In the genomic region with DNA sequence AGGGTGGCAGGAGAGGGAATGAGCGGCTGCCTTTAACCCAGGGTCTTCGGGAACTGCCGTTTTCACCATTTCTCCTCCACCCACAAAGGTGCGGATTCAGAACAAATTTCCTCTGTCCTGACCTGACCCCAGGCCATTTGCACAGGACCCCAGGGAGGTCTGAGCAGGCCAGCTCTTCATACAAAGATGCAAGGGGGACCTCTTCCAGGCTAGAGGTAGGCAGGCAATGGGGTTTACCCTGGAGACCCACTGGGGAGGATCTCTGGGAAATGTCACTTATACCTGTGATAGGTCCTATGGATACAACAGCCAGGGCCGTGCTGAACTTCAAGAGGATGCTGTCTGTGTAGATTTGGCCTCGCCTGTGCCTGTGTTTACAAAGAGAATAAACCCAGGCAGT, we compare ENCODE assay signal across 11 cellular contexts.
DNase-seq lines count a peak whose midpoint lies in the region; ATAC-seq and TF ChIP-seq lines count a peak whose summit lies in the region.
"Had no signal": no experiment of that assay in that cellular context is flagged by ENCODE, and none has a peak within 500 bp of the region (broad histone marks: within the 10 kb centered on the region; RNA-seq: fewer than 3 reads in every experiment).

No MANE protein-coding gene starts in this region.

- peaks cover 8% of the 10 kb centered on the region for H3K27me3 Mint-ChIP-seq in CD8-positive, alpha-beta T cell (ENCODE audit: low read depth)
- H3K27me3 Mint-ChIP-seq in activated T-helper 17 cell treated with anti-CD3 and anti-CD28 coated beads, Interleukin-2, amount 50 U/mL, for 72 hours, result no peaks in the 10 kb centered on the region
- H3K27me3 Mint-ChIP-seq in nephron (ENCODE audit: low read depth), result peaks cover 8% of the 10 kb centered on the region
- peaks cover 15% of the 10 kb centered on the region for H3K27me3 Mint-ChIP-seq in activated CD4-positive, alpha-beta T cell treated with anti-CD3 and anti-CD28 coated beads, Interleukin-2, amount 10 ng/mL, durations not matched to agents 24 days and 14 days

- H3K4me1 Mint-ChIP-seq in CD8-positive, alpha-beta T cell (ENCODE audit: low read depth), result no peaks in the 10 kb centered on the region
- no peaks in the 10 kb centered on the region for H3K4me1 Mint-ChIP-seq in activated T-helper 17 cell treated with anti-CD3 and anti-CD28 coated beads, Interleukin-2, amount 50 U/mL, for 72 hours
- no peaks in the 10 kb centered on the region for H3K4me1 Mint-ChIP-seq in nephron
- H3K4me1 Mint-ChIP-seq in activated CD4-positive, alpha-beta T cell treated with anti-CD3 and anti-CD28 coated beads, Interleukin-2, amount 10 ng/mL, durations not matched to agents 24 days and 14 days, result no peaks in the 10 kb centered on the region

- no peak overlapping the region for H3K27ac ChIP-seq in CD8-positive, alpha-beta T cell (ENCODE audit: low read depth, low read length)
- H3K27ac ChIP-seq: epithelial cell of prostate, ovary had no signal

- intact Hi-C loops in CD8-positive, alpha-beta T cell (cut with DNase I, micrococcal nuclease), result no loop called here
- intact Hi-C loops in activated CD4-positive, alpha-beta T cell treated with anti-CD3 and anti-CD28 coated beads, Interleukin-2, amount 10 ng/mL, durations not matched to agents 24 days and 14 days (cut with micrococcal nuclease), result loop anchor here (5.0 kb wide), 1 partner anchor 71 kb away; no protein-coding TSS in a partner anchor

- no peaks in the 10 kb centered on the region for H3K4me1 ChIP-seq in BE2C
- H3K4me1 ChIP-seq in CD8-positive, alpha-beta T cell (ENCODE audit: insufficient read depth, low read length), result peaks cover 5% of the 10 kb centered on the region

- H3K27ac Mint-ChIP-seq in CD8-positive, alpha-beta T cell, result no peak overlapping the region
- no peak overlapping the region for H3K27ac Mint-ChIP-seq in activated T-helper 17 cell treated with anti-CD3 and anti-CD28 coated beads, Interleukin-2, amount 50 U/mL, for 72 hours
- H3K27ac Mint-ChIP-seq in nephron, result peak overlapping the region; percentile 68 to 86 (median 81)
- no peak overlapping the region for H3K27ac Mint-ChIP-seq in activated CD4-positive, alpha-beta T cell treated with anti-CD3 and anti-CD28 coated beads, Interleukin-2, amount 10 ng/mL, durations not matched to agents 24 days and 14 days

- no peak for DNase-seq in BE2C
- DNase-seq in CD8-positive, alpha-beta T cell, result no peak
- DNase-seq in activated CD4-positive, alpha-beta T cell treated with anti-CD3 and anti-CD28 coated beads, Interleukin-2, amount 10 ng/mL, durations not matched to agents 24 days and 14 days, result no peak
- DNase-seq in effector CD8-positive, alpha-beta T cell (lab: John Stamatoyannopoulos, UW), result no peak
- DNase-seq in SK-N-DZ (ENCODE audit: low spot score), result no peak
- DNase-seq: adrenal gland, GDM1, ovary had no signal

- H3K36me3 Mint-ChIP-seq in CD8-positive, alpha-beta T cell, result no peaks in the 10 kb centered on the region
- H3K36me3 Mint-ChIP-seq in activated T-helper 17 cell treated with anti-CD3 and anti-CD28 coated beads, Interleukin-2, amount 50 U/mL, for 72 hours (ENCODE audit: low read depth), result no peaks in the 10 kb centered on the region
- H3K36me3 Mint-ChIP-seq in nephron (ENCODE audit: low read depth), result no peaks in the 10 kb centered on the region
- H3K36me3 Mint-ChIP-seq in activated CD4-positive, alpha-beta T cell treated with anti-CD3 and anti-CD28 coated beads, Interleukin-2, amount 10 ng/mL, durations not matched to agents 24 days and 14 days (ENCODE audit: low read depth), result no peaks in the 10 kb centered on the region

- H3K36me3 ChIP-seq in BE2C, result no peaks in the 10 kb centered on the region
- H3K36me3 ChIP-seq in CD8-positive, alpha-beta T cell (ENCODE audit: insufficient read depth, low read length), result no peaks in the 10 kb centered on the region
- H3K36me3 ChIP-seq: adrenal gland, ovary had no signal

- ATAC-seq in CD8-positive, alpha-beta T cell, result no peak
- no peak for ATAC-seq in activated T-helper 17 cell treated with anti-CD3 and anti-CD28 coated beads, Interleukin-2, amount 50 U/mL, for 72 hours (replicated peaks)

- H3K4me3 Mint-ChIP-seq in CD8-positive, alpha-beta T cell, result peak overlapping the region; percentile 37
- H3K4me3 Mint-ChIP-seq in activated T-helper 17 cell treated with anti-CD3 and anti-CD28 coated beads, Interleukin-2, amount 50 U/mL, for 72 hours, result peak overlapping the region; percentile 53
- H3K4me3 Mint-ChIP-seq in nephron, result peak overlapping the region; percentile 81 to 85 (median 84)
- no peak overlapping the region for H3K4me3 Mint-ChIP-seq in activated CD4-positive, alpha-beta T cell treated with anti-CD3 and anti-CD28 coated beads, Interleukin-2, amount 10 ng/mL, durations not matched to agents 24 days and 14 days

- POLR2A ChIA-PET in CD8-positive, alpha-beta T cell (lab: Charles Lee), result no interaction called here

- H3K4me3 ChIP-seq in BE2C (ENCODE audit: low read depth, low read length), result peak overlapping the region; percentile 48
- H3K4me3 ChIP-seq in CD8-positive, alpha-beta T cell (ENCODE audit: low read depth, low read length), result no peak overlapping the region

- TF ChIP-seq CTCF in BE2C (IDR thresholded peaks at IDR 0.05; ENCODE audit: low read depth, low read length) (no peak), nephron (IDR thresholded peaks at IDR 0.05; ENCODE audit: unreplicated experiment in 3 of 3) (no peak)
- no peak for TF ChIP-seq CTCF in CD8-positive, alpha-beta T cell (IDR thresholded peaks at IDR 0.05)

- no peaks in the 10 kb centered on the region for H3K9me3 ChIP-seq in BE2C
- H3K9me3 ChIP-seq in CD8-positive, alpha-beta T cell (ENCODE audit: low read length), result no peaks in the 10 kb centered on the region
- H3K9me3 ChIP-seq: adrenal gland, ovary had no signal

- CTCF ChIA-PET in CD8-positive, alpha-beta T cell (lab: Charles Lee), result interaction anchor here (1.6 to 8.9 kb wide), 3 partner anchors 8 to 72 kb away, joined by 6 to 65 read pairs (median 43); no protein-coding TSS in a partner anchor

- no peaks in the 10 kb centered on the region for H3K9me3 Mint-ChIP-seq in CD8-positive, alpha-beta T cell
- no peaks in the 10 kb centered on the region for H3K9me3 Mint-ChIP-seq in activated T-helper 17 cell treated with anti-CD3 and anti-CD28 coated beads, Interleukin-2, amount 50 U/mL, for 72 hours
- H3K9me3 Mint-ChIP-seq in nephron, result no peaks in the 10 kb centered on the region
- H3K9me3 Mint-ChIP-seq in activated CD4-positive, alpha-beta T cell treated with anti-CD3 and anti-CD28 coated beads, Interleukin-2, amount 10 ng/mL, durations not matched to agents 24 days and 14 days, result no peaks in the 10 kb centered on the region

- no peaks in the 10 kb centered on the region for H3K27me3 ChIP-seq in BE2C
- no peaks in the 10 kb centered on the region for H3K27me3 ChIP-seq in CD8-positive, alpha-beta T cell (ENCODE audit: insufficient read depth, low read length)
- H3K27me3 ChIP-seq: adrenal gland, ovary had no signal

Comparison
In these comparisons a context has a peak if more than half of its experiments do, and no peak if none do; other contexts are left out.
1. H3K27ac Mint-ChIP-seq: peak in nephron (3 of 3); none in CD8-positive, alpha-beta T cell (single experiment), activated T-helper 17 cell treated with anti-CD3 and anti-CD28 coated beads, Interleukin-2, amount 50 U/mL, for 72 hours (single experiment) and activated CD4-positive, alpha-beta T cell treated with anti-CD3 and anti-CD28 coated beads, Interleukin-2, amount 10 ng/mL, durations not matched to agents 24 days and 14 days (single experiment).